30 cellular contexts compared by ENCODE assay signal in the genomic region with DNA sequence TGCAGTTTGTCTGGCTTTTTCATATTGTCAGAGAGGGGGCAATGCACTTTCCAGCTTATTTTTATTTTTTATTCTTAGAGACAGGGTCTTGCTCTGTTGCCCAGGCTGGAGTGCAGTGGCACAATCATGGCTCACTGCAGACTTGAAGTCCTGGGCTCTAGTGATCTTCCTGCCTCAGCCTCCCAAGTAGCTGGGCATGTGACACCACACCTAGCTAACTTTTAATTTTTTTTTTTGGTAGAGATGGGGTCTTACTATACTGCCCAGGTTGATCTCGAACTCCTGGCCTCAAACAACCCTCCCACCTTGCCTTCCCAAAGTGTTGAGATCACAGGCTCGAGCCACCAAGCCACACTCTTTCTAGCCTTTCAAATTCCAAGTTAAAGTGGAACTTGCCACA. TPM values are rescaled to one million over a fixed set of nuclear protein-coding genes. Genes with fewer than 3 reads are reported as not detected.
"Had no signal": no experiment of that assay in that cellular context is flagged by ENCODE, and none has a peak within 500 bp of the region (broad histone marks: within the 10 kb centered on the region; RNA-seq: fewer than 3 reads in every experiment).

No MANE protein-coding gene starts in this region.

- ATAC-seq: activated CD4-positive, alpha-beta T cell treated with anti-CD3 and anti-CD28 coated beads for 36 hours; activated T-helper 17 cell treated with anti-CD3 and anti-CD28 coated beads, Interleukin-2, amount 50 U/mL, for 72 hours; Panc1; Right ventricle myocardium inferior; T-cell had no signal

- H3K27me3 Mint-ChIP-seq: activated CD4-positive, alpha-beta memory T cell treated with anti-CD3 and anti-CD28 coated beads, Interleukin-2, amount 10 ng/mL, durations not matched to agents 7 days and 5 days; activated CD4-positive, alpha-beta T cell treated with anti-CD3 and anti-CD28 coated beads for 36 hours; activated naive CD8-positive, alpha-beta T cell; T-cell had no signal

- H3K27me3 ChIP-seq: MG63 had no signal

- H3K4me3 ChIP-seq: MG63, SK-N-MC had no signal

- H3K27ac Mint-ChIP-seq: activated CD4-positive, alpha-beta memory T cell treated with anti-CD3 and anti-CD28 coated beads, Interleukin-2, amount 10 ng/mL, durations not matched to agents 7 days and 5 days; activated CD4-positive, alpha-beta T cell treated with anti-CD3 and anti-CD28 coated beads for 36 hours; activated naive CD4-positive, alpha-beta T cell treated with anti-CD3 and anti-CD28 coated beads for 36 hours; activated naive CD8-positive, alpha-beta T cell; activated T-helper 17 cell treated with anti-CD3 and anti-CD28 coated beads, Interleukin-2, amount 50 U/mL, for 72 hours; brain; T-cell had no signal

- DNase-seq: activated CD4-positive, alpha-beta memory T cell treated with anti-CD3 and anti-CD28 coated beads, Interleukin-2, amount 10 ng/mL, durations not matched to agents 7 days and 5 days; activated CD4-positive, alpha-beta T cell treated with anti-CD3 and anti-CD28 coated beads for 36 hours; activated CD4-positive, alpha-beta T cell treated with anti-CD3 and anti-CD28 coated beads, Interleukin-2, amount 50 U/mL, for 1 hour; activated gamma-delta T cell; activated naive CD4-positive, alpha-beta T cell treated with anti-CD3 and anti-CD28 coated beads for 36 hours; activated T-cell treated with anti-CD3 and anti-CD28 coated beads for 4 hours; activated T-cell treated with anti-CD3 and anti-CD28 coated beads, Interleukin-2, amount 50 U/mL, for 48 hours; amygdala; MG63; MV-4-11; NCI-H1092 treated with DMSO at 0.1 percent for 48 hours; NCI-H1436; NCI-H1694 treated with DMSO at 0.1 percent for 48 hours; NCI-H2029 treated with DMSO at 0.1 percent for 48 hours; NCI-H510A treated with DMSO at 0.1 percent for 48 hours; NCI-H69; NK-92 treated with Interleukin-12 subunit alpha and Interleukin-12 subunit beta, amount 100 ng/mL, for 24 hours; OCI-M1; RPMI8226; T-cell had no signal

- H3K36me3 Mint-ChIP-seq: activated naive CD8-positive, alpha-beta T cell; brain; T-cell had no signal

- H3K9me3 Mint-ChIP-seq: activated CD4-positive, alpha-beta memory T cell treated with anti-CD3 and anti-CD28 coated beads, Interleukin-2, amount 10 ng/mL, durations not matched to agents 7 days and 5 days; activated naive CD4-positive, alpha-beta T cell treated with anti-CD3 and anti-CD28 coated beads for 36 hours; activated T-helper 17 cell treated with anti-CD3 and anti-CD28 coated beads, Interleukin-2, amount 50 U/mL, for 72 hours; central memory CD8-positive, alpha-beta T cell; T-cell had no signal

- FAIRE-seq: astrocyte had no signal

- H3K36me3 ChIP-seq: MG63 had no signal

- H3K4me1 Mint-ChIP-seq: activated CD4-positive, alpha-beta memory T cell treated with anti-CD3 and anti-CD28 coated beads, Interleukin-2, amount 10 ng/mL, durations not matched to agents 7 days and 5 days; activated CD4-positive, alpha-beta T cell treated with anti-CD3 and anti-CD28 coated beads for 36 hours; activated T-helper 17 cell treated with anti-CD3 and anti-CD28 coated beads, Interleukin-2, amount 50 U/mL, for 72 hours; central memory CD8-positive, alpha-beta T cell; T-cell had no signal

- H3K9me3 ChIP-seq: MG63 had no signal

- H3K4me3 Mint-ChIP-seq: activated CD4-positive, alpha-beta memory T cell treated with anti-CD3 and anti-CD28 coated beads, Interleukin-2, amount 10 ng/mL, durations not matched to agents 7 days and 5 days; activated CD4-positive, alpha-beta T cell treated with anti-CD3 and anti-CD28 coated beads for 36 hours; activated naive CD4-positive, alpha-beta T cell treated with anti-CD3 and anti-CD28 coated beads for 36 hours; activated naive CD8-positive, alpha-beta T cell; activated T-helper 17 cell treated with anti-CD3 and anti-CD28 coated beads, Interleukin-2, amount 50 U/mL, for 72 hours; brain; central memory CD8-positive, alpha-beta T cell; T-cell had no signal

- H3K27ac ChIP-seq: SK-N-MC had no signal

RNA-seq across cellular contexts. Expression of a gene that starts 3.9 kb away (rescaled TPM):
- total RNA-seq: activated CD4-positive, alpha-beta memory T cell treated with anti-CD3 and anti-CD28 coated beads, Interleukin-2, amount 10 ng/mL, durations not matched to agents 7 days and 5 days; activated CD4-positive, alpha-beta T cell treated with anti-CD3 and anti-CD28 coated beads for 36 hours; activated CD8-positive, alpha-beta memory T cell treated with anti-CD3 and anti-CD28 coated beads for 36 hours; activated naive CD4-positive, alpha-beta T cell treated with anti-CD3 and anti-CD28 coated beads for 36 hours; activated T-helper 17 cell treated with anti-CD3 and anti-CD28 coated beads, Interleukin-2, amount 50 U/mL, for 72 hours; astrocyte; Right ventricle myocardium inferior; T-cell; T-helper 2 cell treated with Interferon-gamma antibody and Interleukin-4, amounts not matched to agents 100 ng/mL and 5 ng/mL, for 36 hours had no signal
